14 cellular contexts compared by ENCODE assay signal in genomic region chr6:38033442-38033982, GRCh38.
DNase-seq lines count a peak whose midpoint lies in the region; ATAC-seq and FAIRE-seq lines count a peak whose summit lies in the region.
"Had no signal": no experiment of that assay in that cellular context is flagged by ENCODE, and none has a peak within 500 bp of the region (broad histone marks: within the 10 kb centered on the region; RNA-seq: fewer than 3 reads in every experiment).

No MANE protein-coding gene starts in this region.

- peak; percentile 74 for FAIRE-seq in G401.6 (lab: Jason Lieb, UNC)
- FAIRE-seq in GM19239 (lab: Jason Lieb, UNC), result peak; percentile 84
- FAIRE-seq: H54, HepG2 had no signal

- peak; percentile 14 for ATAC-seq in left lobe of liver
- ATAC-seq: HepG2 had no signal

- DNase-seq in GM19239 (ENCODE audit: insufficient read length, low spot score) (no peak), NCI-H2227 treated with DMSO at 0.1 percent for 48 hours (lab: John Stamatoyannopoulos, UW) (peak; percentile 27), left lobe of liver (ENCODE audit: low spot score) (no peak), RPMI8226 (no peak), pons (ENCODE audit: low spot score) (no peak), foreskin melanocyte (no peak)
- DNase-seq in stimulated activated CD8-positive, alpha-beta memory T cell treated with anti-CD3 and anti-CD28 coated beads, Interleukin-4, amount 100 ng/mL, for 48 hours, result no peak
- DNase-seq: BE2C, DMS79 treated with DMSO at 0.1 percent for 48 hours, NCI-H2107, NCI-H446 treated with DMSO at 0.1 percent for 48 hours had no signal
